ENCODE assay signal across 1 cellular context in the genomic region with DNA sequence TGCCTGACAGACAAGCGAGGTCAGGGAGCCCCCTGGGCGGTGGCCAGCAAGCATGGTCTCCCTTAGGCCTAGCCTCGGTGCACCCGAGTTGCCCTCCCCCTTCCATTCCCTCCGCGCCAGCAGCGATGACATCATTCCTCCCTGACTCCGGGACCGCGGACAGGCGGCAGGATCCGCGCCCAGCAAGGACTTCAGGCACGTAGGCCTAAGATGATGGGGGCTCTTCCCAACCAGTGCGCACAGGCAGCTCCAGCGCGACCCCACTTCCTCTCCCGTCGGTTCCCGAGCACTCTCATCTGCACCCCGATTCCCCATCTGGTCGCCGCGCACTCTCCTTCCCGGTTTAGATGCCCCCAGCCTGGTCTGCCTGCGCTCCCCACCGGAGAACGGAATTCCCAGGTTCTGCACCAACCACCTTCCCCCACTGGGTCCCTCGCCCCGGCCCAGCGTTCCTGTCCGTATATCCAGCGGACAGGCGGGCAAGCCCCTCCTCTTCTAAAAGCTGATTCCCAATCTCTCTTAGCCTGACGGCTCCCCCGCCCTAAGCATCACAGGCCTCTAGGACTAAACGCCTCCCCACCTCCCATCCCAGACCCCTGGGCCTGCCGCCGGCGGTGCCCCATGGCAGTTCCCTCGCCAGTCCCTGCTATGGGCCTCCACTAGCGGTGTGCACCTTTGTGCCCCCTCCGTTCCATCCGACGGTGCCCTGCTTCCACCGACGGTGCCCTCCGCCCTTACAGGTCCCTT.
TF ChIP-seq lines count a peak whose summit lies in the region.

No MANE protein-coding gene starts in this region.

TF ChIP-seq in HepG2, 621 proteins besides CTCF, POLR2A, EP300 and RAD21 (continued from another document):
- TF ChIP-seq RBM39 (IDR thresholded peaks at IDR 0.05; ENCODE audit: low read depth, low read length, poor library complexity, severe bottlenecking) (peak; percentile 54), TAF15 (IDR thresholded peaks at IDR 0.05; ENCODE audit: low read depth, low read length, poor library complexity, severe bottlenecking) (peak; percentile 12), ZFY (CRISPR knock-in tag; IDR thresholded peaks at IDR 0.05) (peak; percentile 31; the same call in 1 of the 2 replicates), FOSL2 (CRISPR knock-in tag; IDR thresholded peaks at IDR 0.05) (peak; percentile 37; the same call in 1 of the 2 replicates)
